In genomic region chr1:114337417-114337816, GRCh38 we compare ENCODE assay signal across 29 cellular contexts.
"Had no signal": no experiment of that assay in that cellular context is flagged by ENCODE, and none has a peak within 500 bp of the region (broad histone marks: within the 10 kb centered on the region; RNA-seq: fewer than 3 reads in every experiment).

No MANE protein-coding gene starts in this region.

- H3K9ac ChIP-seq: neural progenitor cell, parathyroid adenoma had no signal

- H3K4me3 Mint-ChIP-seq: naive thymus-derived CD4-positive, alpha-beta T cell; nephron; neural progenitor cell; stimulated activated memory B cell treated with anti-CD40 and anti-IgM and Interleukin-4, amounts not matched to agents 10 μg/mL and 1 μg/mL and 100 μg/mL, for 72 hours; stimulated activated naive CD8-positive, alpha-beta T cell treated with anti-CD3 and anti-CD28 coated beads, Interleukin-15, Interleukin-2, amounts not matched to agents 100 ng/mL and 50 ng/mL, for 24 hours had no signal

- H3K27ac ChIP-seq: neural progenitor cell, ovary, parathyroid adenoma, psoas muscle, right lobe of liver, sigmoid colon, spleen, stomach, thoracic aorta, thyroid gland, tibial nerve, upper lobe of left lung, vagina had no signal

- H3K4me1 Mint-ChIP-seq: neural progenitor cell; stimulated activated memory B cell treated with anti-CD40 and anti-IgM and Interleukin-4, amounts not matched to agents 10 μg/mL and 1 μg/mL and 100 μg/mL, for 72 hours had no signal

- H3K9me3 Mint-ChIP-seq: neural progenitor cell; stimulated activated memory B cell treated with anti-CD40 and anti-IgM and Interleukin-4, amounts not matched to agents 10 μg/mL and 1 μg/mL and 100 μg/mL, for 72 hours had no signal

- H3K36me3 Mint-ChIP-seq: neural progenitor cell; stimulated activated memory B cell treated with anti-CD40 and anti-IgM and Interleukin-4, amounts not matched to agents 10 μg/mL and 1 μg/mL and 100 μg/mL, for 72 hours had no signal

- H3K4me1 ChIP-seq: neural progenitor cell, parathyroid adenoma, psoas muscle, right lobe of liver, sigmoid colon, stomach, tibial nerve, upper lobe of left lung, vagina had no signal

- H3K4me3 ChIP-seq: neural progenitor cell, ovary, psoas muscle, right lobe of liver, sigmoid colon, spleen, stomach, thoracic aorta, thyroid gland, tibial nerve, upper lobe of left lung, vagina had no signal

- ATAC-seq: naive thymus-derived CD4-positive, alpha-beta T cell; psoas muscle; right cardiac atrium; right lobe of liver; stimulated activated memory B cell treated with anti-CD40 and anti-IgM and Interleukin-4, amounts not matched to agents 10 μg/mL and 1 μg/mL and 100 μg/mL, for 72 hours had no signal

- H3K4me2 ChIP-seq: neural progenitor cell had no signal

- DNase-seq: naive thymus-derived CD4-positive, alpha-beta T cell; occipital lobe; ovary; posterior cingulate gyrus; psoas muscle; right cardiac atrium; right lobe of liver; sigmoid colon; small intestine; spleen; stimulated activated CD4-positive, alpha-beta T cell treated with anti-CD3 and anti-CD28 coated beads, Interleukin-12 subunit alpha, Interleukin-12 subunit beta, amount 100 ng/mL, for 4 hours; stimulated activated CD4-positive, alpha-beta T cell treated with anti-CD3 and anti-CD28 coated beads, Interleukin-1b, Interleukin-23, amount 100 ng/mL, for 48 hours; stimulated activated CD4-positive, alpha-beta T cell treated with anti-CD3 and anti-CD28 coated beads, Interleukin-4, amount 100 ng/mL, for 1 hour; stimulated activated CD4-positive, alpha-beta T cell treated with anti-CD3 and anti-CD28 coated beads, Interleukin-4, amount 100 ng/mL, for 4 hours; stimulated activated CD8-positive, alpha-beta memory T cell treated with anti-CD3 and anti-CD28 coated beads, Interleukin-4, amount 100 ng/mL, for 48 hours; stimulated activated naive CD4-positive, alpha-beta T cell; stomach; thyroid gland; trophoblast cell; upper lobe of left lung had no signal

- H3K36me3 ChIP-seq: neural progenitor cell, ovary, right lobe of liver, sigmoid colon, spleen, stomach, thoracic aorta, thyroid gland, tibial nerve, upper lobe of left lung, vagina had no signal

- H3K27me3 ChIP-seq: neural progenitor cell, ovary, right lobe of liver, sigmoid colon, spleen, stomach, thyroid gland, tibial nerve, upper lobe of left lung, vagina had no signal

- H3K79me2 ChIP-seq: parathyroid adenoma had no signal

- H3K27me3 Mint-ChIP-seq: progenitor cell of endocrine pancreas; stimulated activated naive CD8-positive, alpha-beta T cell treated with anti-CD3 and anti-CD28 coated beads, Interleukin-15, Interleukin-2, amounts not matched to agents 100 ng/mL and 50 ng/mL, for 24 hours had no signal

- H3K27ac Mint-ChIP-seq: neural progenitor cell; progenitor cell of endocrine pancreas; stimulated activated memory B cell treated with anti-CD40 and anti-IgM and Interleukin-4, amounts not matched to agents 10 μg/mL and 1 μg/mL and 100 μg/mL, for 72 hours; stimulated activated naive CD8-positive, alpha-beta T cell treated with anti-CD3 and anti-CD28 coated beads, Interleukin-15, Interleukin-2, amounts not matched to agents 100 ng/mL and 50 ng/mL, for 24 hours had no signal

- H2AFZ ChIP-seq: neural progenitor cell, parathyroid adenoma had no signal

- H3K9me3 ChIP-seq: ovary, psoas muscle, right lobe of liver, sigmoid colon, spleen, stomach, thoracic aorta, thyroid gland, tibial nerve, upper lobe of left lung, vagina had no signal
